ENCODE assay signal across 29 cellular contexts in genomic region chr3:31772155-31772761, GRCh38.
DNase-seq lines count a peak whose midpoint lies in the region; ATAC-seq, FAIRE-seq and TF ChIP-seq lines count a peak whose summit lies in the region.
"Had no signal": no experiment of that assay in that cellular context is flagged by ENCODE, and none has a peak within 500 bp of the region (broad histone marks: within the 10 kb centered on the region; RNA-seq: fewer than 3 reads in every experiment).

No MANE protein-coding gene starts in this region.

- no peak overlapping the region for H2AFZ ChIP-seq in astrocyte (ENCODE audit: low read depth, low read length)

- no peaks in the 10 kb centered on the region for H3K27me3 ChIP-seq in astrocyte (ENCODE audit: insufficient read depth, low read length)
- H3K27me3 ChIP-seq: body of pancreas, esophagus squamous epithelium, heart right ventricle, pancreas had no signal

- no peaks in the 10 kb centered on the region for H3K9me3 ChIP-seq in astrocyte (ENCODE audit: insufficient read depth, low read depth, low read length)
- H3K9me3 ChIP-seq: body of pancreas, esophagus squamous epithelium, heart right ventricle, lower lobe of right lung, pancreas, SK-N-SH had no signal

- intact Hi-C loops in activated CD4-positive, alpha-beta T cell treated with anti-CD3 and anti-CD28 coated beads for 36 hours (cut with DNase I, micrococcal nuclease), result loop anchor here (1.0 to 10.0 kb wide), 8 partner anchors 16 to 695 kb away; partner anchors contain the start of genes OSBPL10 (in 1 of the 2), STT3B (in 1 of the 2) and ZNF860 (in 1 of the 2)

- peaks cover 3% of the 10 kb centered on the region for H3K4me1 ChIP-seq in astrocyte (ENCODE audit: insufficient read depth, low read length)
- H3K4me1 ChIP-seq: body of pancreas, lower lobe of right lung, pancreas had no signal

- no peak overlapping the region for H3K27ac ChIP-seq in astrocyte (ENCODE audit: low read depth, low read length)
- H3K27ac ChIP-seq: body of pancreas, esophagus squamous epithelium, heart right ventricle, HL-60, lower lobe of right lung, pancreas had no signal

- no peak for FAIRE-seq in astrocyte (lab: Jason Lieb, UNC)
- FAIRE-seq: GM12892, pancreas, small intestine had no signal

- peak; percentile 69 for ATAC-seq in activated CD4-positive, alpha-beta T cell treated with anti-CD3 and anti-CD28 coated beads for 36 hours
- ATAC-seq: body of pancreas, heart right ventricle, lower lobe of right lung, pancreas had no signal

- no peak overlapping the region for H3K9ac ChIP-seq in astrocyte (ENCODE audit: low read length)
- H3K9ac ChIP-seq: SK-N-SH had no signal

- POLR2A ChIA-PET in activated CD4-positive, alpha-beta T cell treated with anti-CD3 and anti-CD28 coated beads for 36 hours (lab: Charles Lee), result interaction anchor here (0.6 to 0.7 kb wide), 2 partner anchors 101 to 162 kb away, joined by 4 to 5 read pairs; no protein-coding TSS in a partner anchor

- CTCF ChIA-PET in activated CD4-positive, alpha-beta T cell treated with anti-CD3 and anti-CD28 coated beads for 36 hours (lab: Charles Lee), result interaction anchor here (0.6 to 1.4 kb wide), 2 partner anchors 18 to 55 kb away, joined by 3 read pairs; no protein-coding TSS in a partner anchor

- peaks cover 54% of the 10 kb centered on the region for H3K4me1 Mint-ChIP-seq in activated CD4-positive, alpha-beta T cell treated with anti-CD3 and anti-CD28 coated beads for 36 hours
- peaks cover 7% of the 10 kb centered on the region for H3K4me1 Mint-ChIP-seq in astrocyte (ENCODE audit: low read depth, unreplicated experiment)
- peaks cover 32% of the 10 kb centered on the region for H3K4me1 Mint-ChIP-seq in stimulated activated naive CD8-positive, alpha-beta T cell treated with anti-CD3 and anti-CD28 coated beads, Interleukin-15, Interleukin-2, amounts not matched to agents 100 ng/mL and 50 ng/mL, for 24 hours (ENCODE audit: low read depth)

- no peak for TF ChIP-seq CTCF in astrocyte (IDR thresholded peaks at IDR 0.05; ENCODE audit: insufficient read depth, low read depth, low read length)

- H3K4me3 ChIP-seq in astrocyte (ENCODE audit: insufficient read depth, low read depth, low read length), result no peak overlapping the region
- H3K4me3 ChIP-seq: body of pancreas, esophagus squamous epithelium, heart right ventricle, lower lobe of right lung, pancreas had no signal

- H4K20me1 ChIP-seq in astrocyte (ENCODE audit: insufficient read depth, low read length), result peaks cover 8% of the 10 kb centered on the region

- peak; percentile 46 for DNase-seq in activated CD4-positive, alpha-beta T cell treated with anti-CD3 and anti-CD28 coated beads for 36 hours
- no peak for DNase-seq in activated CD4-positive, alpha-beta T cell treated with anti-CD3 and anti-CD28 coated beads for 4 hours
- DNase-seq in stimulated activated CD4-positive, alpha-beta T cell treated with anti-CD3 and anti-CD28 coated beads, Interleukin-2, amount 100 ng/mL, for 24 hours, result peak; percentile 22 to 28
- DNase-seq in stimulated activated CD4-positive, alpha-beta T cell treated with anti-CD3 and anti-CD28 coated beads, Interleukin-4, amount 100 ng/mL, for 1 hour, result no peak
- DNase-seq in astrocyte (ENCODE audit: low read depth) (peak; percentile 39), NCI-H1105 (lab: John Stamatoyannopoulos, UW) (no peak), DMS79 treated with DMSO at 0.1 percent for 48 hours (lab: John Stamatoyannopoulos, UW) (no peak)
- DNase-seq: body of pancreas; CD4-positive, alpha-beta T cell; dermis blood vessel endothelial cell; EL; esophagus squamous epithelium; foreskin melanocyte; GOT3; heart right ventricle; HFFc6; kidney glomerular epithelial cell; lower lobe of right lung; NCI-H146; OCI-M1; pancreas; retina; SK-N-SH; small intestine; trophoblast cell had no signal

- no peaks in the 10 kb centered on the region for H3K36me3 Mint-ChIP-seq in activated CD4-positive, alpha-beta T cell treated with anti-CD3 and anti-CD28 coated beads for 36 hours (ENCODE audit: low read depth)
- H3K36me3 Mint-ChIP-seq in astrocyte (ENCODE audit: low read depth, unreplicated experiment), result peaks cover 4% of the 10 kb centered on the region
- no peaks in the 10 kb centered on the region for H3K36me3 Mint-ChIP-seq in stimulated activated naive CD8-positive, alpha-beta T cell treated with anti-CD3 and anti-CD28 coated beads, Interleukin-15, Interleukin-2, amounts not matched to agents 100 ng/mL and 50 ng/mL, for 24 hours (ENCODE audit: low read depth)

- no peaks in the 10 kb centered on the region for H3K36me3 ChIP-seq in astrocyte (ENCODE audit: insufficient read depth, low read length)
- H3K36me3 ChIP-seq: esophagus squamous epithelium, heart right ventricle, lower lobe of right lung, pancreas had no signal

- no peak overlapping the region for H3K4me3 Mint-ChIP-seq in activated CD4-positive, alpha-beta T cell treated with anti-CD3 and anti-CD28 coated beads for 36 hours
- H3K4me3 Mint-ChIP-seq in astrocyte (ENCODE audit: unreplicated experiment), result no peak overlapping the region
- H3K4me3 Mint-ChIP-seq in stimulated activated naive CD8-positive, alpha-beta T cell treated with anti-CD3 and anti-CD28 coated beads, Interleukin-15, Interleukin-2, amounts not matched to agents 100 ng/mL and 50 ng/mL, for 24 hours, result no peak overlapping the region
- H3K4me3 Mint-ChIP-seq: CD4-positive, alpha-beta T cell; HFFc6; nephron had no signal

- no peak overlapping the region for H3K4me2 ChIP-seq in astrocyte (ENCODE audit: low read length)
- H3K4me2 ChIP-seq: SK-N-SH had no signal

- peak overlapping the region; percentile 78 for H3K27ac Mint-ChIP-seq in activated CD4-positive, alpha-beta T cell treated with anti-CD3 and anti-CD28 coated beads for 36 hours
- H3K27ac Mint-ChIP-seq in astrocyte (ENCODE audit: unreplicated experiment), result no peak overlapping the region
- H3K27ac Mint-ChIP-seq in stimulated activated naive CD8-positive, alpha-beta T cell treated with anti-CD3 and anti-CD28 coated beads, Interleukin-15, Interleukin-2, amounts not matched to agents 100 ng/mL and 50 ng/mL, for 24 hours, result peak overlapping the region; percentile 83
- H3K27ac Mint-ChIP-seq: CD4-positive, alpha-beta T cell; HFFc6 had no signal

- H3K27me3 Mint-ChIP-seq in activated CD4-positive, alpha-beta T cell treated with anti-CD3 and anti-CD28 coated beads for 36 hours, result peaks cover 11% of the 10 kb centered on the region
- no peaks in the 10 kb centered on the region for H3K27me3 Mint-ChIP-seq in astrocyte (ENCODE audit: low read depth, unreplicated experiment)
- peaks cover 7% of the 10 kb centered on the region for H3K27me3 Mint-ChIP-seq in stimulated activated naive CD8-positive, alpha-beta T cell treated with anti-CD3 and anti-CD28 coated beads, Interleukin-15, Interleukin-2, amounts not matched to agents 100 ng/mL and 50 ng/mL, for 24 hours
- H3K27me3 Mint-ChIP-seq: CD4-positive, alpha-beta T cell had no signal

- no peaks in the 10 kb centered on the region for H3K9me3 Mint-ChIP-seq in activated CD4-positive, alpha-beta T cell treated with anti-CD3 and anti-CD28 coated beads for 36 hours (ENCODE audit: low read depth)
- H3K9me3 Mint-ChIP-seq in astrocyte (ENCODE audit: unreplicated experiment), result peaks cover under 1% of the 10 kb centered on the region
- H3K9me3 Mint-ChIP-seq in stimulated activated naive CD8-positive, alpha-beta T cell treated with anti-CD3 and anti-CD28 coated beads, Interleukin-15, Interleukin-2, amounts not matched to agents 100 ng/mL and 50 ng/mL, for 24 hours, result no peaks in the 10 kb centered on the region
- H3K9me3 Mint-ChIP-seq: CD4-positive, alpha-beta T cell; HFFc6 had no signal

- H3K79me2 ChIP-seq in astrocyte (ENCODE audit: insufficient read depth, low read length), result no peaks in the 10 kb centered on the region

Comparison
In these comparisons a context has a peak if more than half of its experiments do, and no peak if none do; other contexts are left out.
1. DNase-seq: peak in activated CD4-positive, alpha-beta T cell treated with anti-CD3 and anti-CD28 coated beads for 36 hours (single experiment), stimulated activated CD4-positive, alpha-beta T cell treated with anti-CD3 and anti-CD28 coated beads, Interleukin-2, amount 100 ng/mL, for 24 hours (2 of 2) and astrocyte (single experiment); none in activated CD4-positive, alpha-beta T cell treated with anti-CD3 and anti-CD28 coated beads for 4 hours (0 of 2), stimulated activated CD4-positive, alpha-beta T cell treated with anti-CD3 and anti-CD28 coated beads, Interleukin-4, amount 100 ng/mL, for 1 hour (single experiment), NCI-H1105 (single experiment) and DMS79 treated with DMSO at 0.1 percent for 48 hours (single experiment).